8 cellular contexts compared by ENCODE assay signal in the genomic region with DNA sequence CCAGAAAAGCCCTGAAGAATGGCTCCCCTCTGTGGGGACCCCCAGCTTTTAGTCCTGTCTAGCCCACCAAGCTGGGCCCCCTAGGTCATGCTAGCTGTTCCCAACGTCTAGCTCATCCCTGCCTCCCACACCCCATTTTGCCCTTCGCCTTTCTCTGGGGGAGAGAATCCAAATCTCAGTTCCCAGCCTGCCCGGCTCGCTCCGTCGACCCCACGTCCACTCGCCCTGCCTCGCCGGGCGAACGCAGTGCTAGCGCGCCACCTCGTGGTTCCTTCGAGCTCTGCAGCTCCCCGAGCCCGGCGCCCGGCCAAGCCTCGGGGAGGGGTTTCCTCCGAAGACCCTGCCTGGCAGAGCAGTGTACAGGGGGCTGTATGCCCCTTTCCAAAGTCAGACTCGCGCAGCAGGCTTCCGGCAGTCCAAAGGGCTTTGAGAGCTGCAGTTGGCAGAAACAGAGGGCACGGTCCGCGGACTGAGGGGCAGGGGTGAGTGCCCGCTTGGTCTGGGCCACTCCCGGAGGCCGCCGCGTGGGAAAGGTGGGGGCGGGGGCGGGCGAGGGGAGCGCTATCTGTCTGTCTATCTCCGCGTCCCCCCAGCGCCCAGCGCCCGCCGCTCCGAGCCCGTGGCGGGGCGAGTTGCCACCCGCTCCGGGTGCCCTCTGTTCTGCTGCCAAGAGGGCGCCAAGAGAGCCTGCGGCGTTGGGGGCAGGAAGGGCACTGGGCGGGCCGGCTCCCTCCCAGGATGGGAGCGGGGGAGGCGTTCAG. TPM values are rescaled to one million over a fixed set of nuclear protein-coding genes. Genes with fewer than 3 reads are reported as not detected.
DNase-seq lines count a peak whose midpoint lies in the region; TF ChIP-seq lines count a peak whose summit lies in the region.

No MANE protein-coding gene starts in this region.

- peaks cover 96% of the 10 kb centered on the region for H3K27me3 Mint-ChIP-seq in nephron progenitor cell (ENCODE audit: low read depth, poor library complexity)

- no peak overlapping the region for H3K27ac Mint-ChIP-seq in nephron progenitor cell

- peak; percentile 95 for TF ChIP-seq CTCF in 22Rv1 (IDR thresholded peaks at IDR 0.05)
- TF ChIP-seq CTCF in GM13976 (IDR thresholded peaks at IDR 0.05; ENCODE audit: borderline replicate concordance, control extremely low read depth, extremely low read depth, insufficient read depth, missing control alignments), result peak; percentile 99
- TF ChIP-seq CTCF in esophagus muscularis mucosa (IDR thresholded peaks at IDR 0.05), result peak; percentile 96 to 100 (median 99)
- TF ChIP-seq CTCF in nephron progenitor cell (IDR thresholded peaks at IDR 0.05), result peak; percentile 98

- H3K9me3 Mint-ChIP-seq in nephron progenitor cell, result no peaks in the 10 kb centered on the region

- H3K4me1 ChIP-seq in esophagus muscularis mucosa, result peaks cover 34 to 54% (median 41%) of the 10 kb centered on the region in 4 donors

- DNase-seq in GM13976 (ENCODE audit: low spot score) (peak; percentile 79), NCI-H748 (lab: John Stamatoyannopoulos, UW; ENCODE audit: unreplicated experiment) (peak; percentile 58), esophagus muscularis mucosa (ENCODE audit: extremely low spot score) (no peak), nephron progenitor cell (peak; percentile 93), substantia nigra (lab: John Stamatoyannopoulos, UW) (peak in 26 of 49 donors; percentile 2 to 53 (median 15)), NCI-H2029 treated with DMSO at 0.1 percent for 48 hours (lab: John Stamatoyannopoulos, UW) (no peak)
- peak; percentile 31 to 41 for DNase-seq in activated CD8-positive, alpha-beta memory T cell treated with anti-CD3 and anti-CD28 coated beads for 4 hours (ENCODE audit: low read depth in 2 of 2)

- peaks cover 31% of the 10 kb centered on the region for H3K4me1 Mint-ChIP-seq in nephron progenitor cell

- intact Hi-C loops in esophagus muscularis mucosa (cut with DNase I), result loop anchor here (2.0 to 10.0 kb wide), 3 partner anchors 44 to 422 kb away; partner anchors contain the start of gene NXPH3

- no peaks in the 10 kb centered on the region for H3K9me3 ChIP-seq in esophagus muscularis mucosa

- in situ Hi-C loops in GM13976 (cut with MboI; ENCODE audit: low sequenced_read_pairs, unreplicated experiment), result no loop called here

- TF ChIP-seq EP300 in esophagus muscularis mucosa (IDR thresholded peaks at IDR 0.05), result no peak

- H3K27me3 ChIP-seq in esophagus muscularis mucosa, result peaks cover 2 to 99% (median 52%) of the 10 kb centered on the region in 4 donors

- H3K36me3 Mint-ChIP-seq in nephron progenitor cell (ENCODE audit: low read depth), result no peaks in the 10 kb centered on the region

- no peaks in the 10 kb centered on the region for H3K36me3 ChIP-seq in esophagus muscularis mucosa

- 0% methylated on average over 17 of the region's 56 CpGs for WGBS in esophagus muscularis mucosa

- TF ChIP-seq POLR2A in esophagus muscularis mucosa (IDR thresholded peaks at IDR 0.05; ENCODE audit: low read depth), result no peak

- no peak overlapping the region for H3K27ac ChIP-seq in 22Rv1
- no peak overlapping the region for H3K27ac ChIP-seq in esophagus muscularis mucosa (replicated peaks in 1 of 4)
- no peak overlapping the region for H3K27ac ChIP-seq in substantia nigra (ENCODE audit: low read depth, low read length, poor library complexity, severe bottlenecking)

- H3K4me3 ChIP-seq in esophagus muscularis mucosa, result peak overlapping the region; percentile 44 to 61 (median 47)

- H3K4me3 Mint-ChIP-seq in nephron progenitor cell, result peak overlapping the region; percentile 58

RNA-seq across cellular contexts. Expression of gene DLX3, which starts 1.7 kb away (rescaled TPM):
- under 1 TPM in 1 of 4 donors, not detected in 3; 0.32 TPM for total RNA-seq in esophagus muscularis mucosa

RNA-seq across cellular contexts. Expression of gene DLX4, which starts 27.7 kb away (rescaled TPM):
- not detected for total RNA-seq in esophagus muscularis mucosa

RNA-seq across cellular contexts. Expression of gene ITGA3, which starts 59.2 kb away (rescaled TPM):
- 10 to 100 TPM; 38.9 to 96.7 (median 58.6) TPM for total RNA-seq in esophagus muscularis mucosa

Comparison
In these comparisons a context has a peak if more than half of its experiments do, and no peak if none do; other contexts are left out.
1. DNase-seq: peak in GM13976 (single experiment), NCI-H748 (single experiment), activated CD8-positive, alpha-beta memory T cell treated with anti-CD3 and anti-CD28 coated beads for 4 hours (2 of 2), nephron progenitor cell (single experiment) and substantia nigra (26 of 49); none in esophagus muscularis mucosa (single experiment) and NCI-H2029 treated with DMSO at 0.1 percent for 48 hours (single experiment).
2. Peak in every context shown above with its lines, with median percentiles within 50 percentile points of each other: CTCF ChIP-seq.